Comparison of ENCODE assay signal across 8 cellular contexts in genomic region chr10:21532694-21533576, GRCh38. TPM values are rescaled to one million over a fixed set of nuclear protein-coding genes. Genes with fewer than 3 reads are reported as not detected.
DNase-seq lines count a peak whose midpoint lies in the region; ATAC-seq lines count a peak whose summit lies in the region.

No MANE protein-coding gene starts in this region.

- peaks cover 24% of the 10 kb centered on the region for H3K4me1 Mint-ChIP-seq in dendritic cell treated with granulocyte-macrophage colony-stimulating factor and Interleukin-4, amounts not matched to agents 40 ng/mL and 50 ng/mL, for 4 days (ENCODE audit: low read depth)
- H3K4me1 Mint-ChIP-seq in natural killer cell treated with Interleukin-12 subunit alpha and Interleukin-12 subunit beta and Interleukin-15 and Interleukin-18, amount 100 ng/mL, for 72 hours (ENCODE audit: low read depth in 2 of 2) = peaks cover 8 to 18% of the 10 kb centered on the region in 2 donors

- intact Hi-C loops in dendritic cell treated with granulocyte-macrophage colony-stimulating factor and Interleukin-4, amounts not matched to agents 40 ng/mL and 50 ng/mL, for 4 days (cut with micrococcal nuclease) = loop anchor here (5.0 kb wide), 1 partner anchor 36 kb away; no protein-coding TSS in a partner anchor
- intact Hi-C loops in sciatic nerve (cut with DNase I) = no loop called here

- peak; percentile 72 for DNase-seq in DMS53 treated with DMSO at 0.1 percent for 48 hours (lab: John Stamatoyannopoulos, UW; ENCODE audit: unreplicated experiment)
- peak; percentile 28 for DNase-seq in NAMALWA (ENCODE audit: low spot score)
- DNase-seq in natural killer cell treated with Interleukin-12 subunit alpha and Interleukin-12 subunit beta and Interleukin-15 and Interleukin-18, amount 100 ng/mL, for 72 hours (ENCODE audit: low spot score) = no peak
- DNase-seq in sciatic nerve (ENCODE audit: low spot score) = no peak

- ATAC-seq in GM19455 (IDR thresholded peaks at IDR 0.05; ENCODE audit: unreplicated experiment) (peak; percentile 2), HG03280 (IDR thresholded peaks at IDR 0.05; ENCODE audit: unreplicated experiment) (no peak), sciatic nerve (no peak)
- no peak for ATAC-seq in natural killer cell treated with Interleukin-12 subunit alpha and Interleukin-12 subunit beta and Interleukin-15 and Interleukin-18, amount 100 ng/mL, for 72 hours
- ATAC-seq in activated CD4-positive, CD25-positive, alpha-beta regulatory T cell treated with anti-CD3 and anti-CD28 coated beads, Interleukin-2, amount 50 U/mL, for 24 hours = no peak

- peak overlapping the region; percentile 100 for H3K27ac Mint-ChIP-seq in dendritic cell treated with granulocyte-macrophage colony-stimulating factor and Interleukin-4, amounts not matched to agents 40 ng/mL and 50 ng/mL, for 4 days
- peak overlapping the region; percentile 90 to 93 for H3K27ac Mint-ChIP-seq in natural killer cell treated with Interleukin-12 subunit alpha and Interleukin-12 subunit beta and Interleukin-15 and Interleukin-18, amount 100 ng/mL, for 72 hours

- peaks cover 32% of the 10 kb centered on the region for H3K36me3 Mint-ChIP-seq in dendritic cell treated with granulocyte-macrophage colony-stimulating factor and Interleukin-4, amounts not matched to agents 40 ng/mL and 50 ng/mL, for 4 days (ENCODE audit: low read depth)
- no peaks in the 10 kb centered on the region for H3K36me3 Mint-ChIP-seq in natural killer cell treated with Interleukin-12 subunit alpha and Interleukin-12 subunit beta and Interleukin-15 and Interleukin-18, amount 100 ng/mL, for 72 hours

- no peaks in the 10 kb centered on the region for H3K9me3 Mint-ChIP-seq in dendritic cell treated with granulocyte-macrophage colony-stimulating factor and Interleukin-4, amounts not matched to agents 40 ng/mL and 50 ng/mL, for 4 days
- H3K9me3 Mint-ChIP-seq in natural killer cell treated with Interleukin-12 subunit alpha and Interleukin-12 subunit beta and Interleukin-15 and Interleukin-18, amount 100 ng/mL, for 72 hours = no peaks in the 10 kb centered on the region

- no peaks in the 10 kb centered on the region for H3K27me3 Mint-ChIP-seq in dendritic cell treated with granulocyte-macrophage colony-stimulating factor and Interleukin-4, amounts not matched to agents 40 ng/mL and 50 ng/mL, for 4 days
- peaks cover 0 to 6% of the 10 kb centered on the region in 2 donors for H3K27me3 Mint-ChIP-seq in natural killer cell treated with Interleukin-12 subunit alpha and Interleukin-12 subunit beta and Interleukin-15 and Interleukin-18, amount 100 ng/mL, for 72 hours

- peak overlapping the region; percentile 86 for H3K4me3 Mint-ChIP-seq in dendritic cell treated with granulocyte-macrophage colony-stimulating factor and Interleukin-4, amounts not matched to agents 40 ng/mL and 50 ng/mL, for 4 days
- peak overlapping the region; percentile 86 for H3K4me3 Mint-ChIP-seq in natural killer cell treated with Interleukin-12 subunit alpha and Interleukin-12 subunit beta and Interleukin-15 and Interleukin-18, amount 100 ng/mL, for 72 hours

RNA-seq across cellular contexts. Expression of gene MLLT10, which starts 1.1 kb away (rescaled TPM):
- 10 to 100 TPM; 31.5 to 71.0 TPM for total RNA-seq in natural killer cell treated with Interleukin-12 subunit alpha and Interleukin-12 subunit beta and Interleukin-15 and Interleukin-18, amount 100 ng/mL, for 72 hours
- total RNA-seq in sciatic nerve = 68.1 TPM

RNA-seq across cellular contexts. Expression of gene SKIDA1, which starts 7.5 kb away (rescaled TPM):
- not detected for total RNA-seq in natural killer cell treated with Interleukin-12 subunit alpha and Interleukin-12 subunit beta and Interleukin-15 and Interleukin-18, amount 100 ng/mL, for 72 hours
- 3.1 TPM for total RNA-seq in sciatic nerve

Comparison
In these comparisons a context has a peak if more than half of its experiments do, and no peak if none do; other contexts are left out.
1. DNase-seq: peak in DMS53 treated with DMSO at 0.1 percent for 48 hours (single experiment) and NAMALWA (single experiment); none in natural killer cell treated with Interleukin-12 subunit alpha and Interleukin-12 subunit beta and Interleukin-15 and Interleukin-18, amount 100 ng/mL, for 72 hours (single experiment) and sciatic nerve (single experiment).